In the genomic region with DNA sequence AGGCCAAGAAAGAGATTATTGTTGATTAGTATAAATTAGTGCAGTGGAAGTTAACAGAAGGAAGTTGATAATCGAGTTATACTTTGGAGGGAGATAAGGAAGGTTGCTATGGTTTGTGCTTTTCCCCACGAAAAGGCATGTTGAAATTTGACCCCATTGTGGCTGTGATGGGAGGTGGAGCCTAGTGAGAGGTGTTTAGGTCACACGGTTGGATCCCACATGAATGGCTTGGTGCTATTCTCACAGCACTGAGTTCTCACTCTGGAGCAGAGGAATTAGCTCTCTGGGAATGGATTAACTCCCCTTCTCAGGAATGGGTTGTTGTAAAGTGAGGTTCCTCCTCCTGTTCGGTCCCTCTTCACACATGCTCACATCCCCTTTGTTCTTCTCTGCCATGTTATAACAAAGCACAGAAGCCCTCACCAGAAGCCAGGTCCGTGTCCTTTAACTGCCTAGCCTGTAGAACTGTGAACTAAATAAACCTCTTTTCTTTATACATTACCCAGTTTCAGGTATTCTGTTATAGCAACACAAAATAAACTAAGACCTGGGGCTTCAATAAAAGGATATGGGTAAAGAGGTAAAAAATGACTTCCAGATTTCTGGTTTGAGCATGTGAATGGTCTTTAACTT, we compare ENCODE assay signal across 16 cellular contexts. TPM values are rescaled to one million over a fixed set of nuclear protein-coding genes. Genes with fewer than 3 reads are reported as not detected.
DNase-seq lines count a peak whose midpoint lies in the region; ATAC-seq, FAIRE-seq and TF ChIP-seq lines count a peak whose summit lies in the region.
"Had no signal": no experiment of that assay in that cellular context is flagged by ENCODE, and none has a peak within 500 bp of the region (broad histone marks: within the 10 kb centered on the region; RNA-seq: fewer than 3 reads in every experiment).

No MANE protein-coding gene starts in this region.

- H3K9me3 Mint-ChIP-seq in H9 (peaks cover 6 to 11% of the 10 kb centered on the region in 2 experiments; a peak in 4 of 5 replicates), natural killer cell (peaks cover 2 to 3% of the 10 kb centered on the region in 2 donors)
- no peaks in the 10 kb centered on the region for H3K9me3 Mint-ChIP-seq in effector memory CD8-positive, alpha-beta T cell

- no peak overlapping the region for H3K4ac ChIP-seq in H9 (ENCODE audit: low read depth, low read length)

- H3K4me1 ChIP-seq in H9 (ENCODE audit: insufficient read depth, low read length) (peaks cover 3% of the 10 kb centered on the region; the same call in 1 of the 2 replicates), SJCRH30 (no peaks in the 10 kb centered on the region)

- no peak overlapping the region for H3K23ac ChIP-seq in H9 (ENCODE audit: insufficient read length, low read depth, low read length)

- H3K36me3 Mint-ChIP-seq in H9 (ENCODE audit: insufficient read depth in 1 of 3, low read depth in 3 of 3): peaks cover 3 to 27% (median 11%) of the 10 kb centered on the region in 3 experiments
- no peaks in the 10 kb centered on the region for H3K36me3 Mint-ChIP-seq in effector memory CD8-positive, alpha-beta T cell (ENCODE audit: insufficient read depth)
- no peaks in the 10 kb centered on the region for H3K36me3 Mint-ChIP-seq in natural killer cell

- H4K5ac ChIP-seq in H9 (ENCODE audit: insufficient read length, low read depth, low read length): no peak overlapping the region

- 100% methylated on average over 1 of the region's 5 CpGs for WGBS in H9 (ENCODE audit: extremely low coverage, insufficient read length, low lambda C conversion rate)

- no peak overlapping the region for H3K9ac ChIP-seq in H9 (ENCODE audit: extremely low read depth, insufficient read length, low read length)

- H3K4me3 Mint-ChIP-seq in H9 (no peak overlapping the region), natural killer cell (no peak overlapping the region)
- H3K4me3 Mint-ChIP-seq in effector memory CD8-positive, alpha-beta T cell: no peak overlapping the region

- H3K79me2 ChIP-seq in H9 (ENCODE audit: insufficient read depth, low read length): no peaks in the 10 kb centered on the region

- peak overlapping the region in 2 of 3 experiments; percentile 21 to 24; a peak in 3 of 7 replicates for H3K27ac Mint-ChIP-seq in H9
- no peak overlapping the region for H3K27ac Mint-ChIP-seq in effector memory CD8-positive, alpha-beta T cell
- peak overlapping the region; percentile 43 to 72 for H3K27ac Mint-ChIP-seq in natural killer cell

- H3K9me3 ChIP-seq in H9 (ENCODE audit: control insufficient read depth, low read depth, low read length) (no peaks in the 10 kb centered on the region), SJCRH30 (replicated peaks) (no peaks in the 10 kb centered on the region)

- intact Hi-C loops in natural killer cell (cut with micrococcal nuclease): no loop called here
- intact Hi-C loops in Right ventricle myocardium superior (cut with DNase I): no loop called here

- no peak overlapping the region for H3K14ac ChIP-seq in H9 (ENCODE audit: insufficient read depth, low read length)

- no peak for TF ChIP-seq CTCF in H9 (conservative IDR thresholded peaks at IDR 0.05)
- no peak for TF ChIP-seq CTCF in natural killer cell (IDR thresholded peaks at IDR 0.05)

- H3K27me3 ChIP-seq in H9 (ENCODE audit: insufficient read depth, low read length) (no peaks in the 10 kb centered on the region), SJCRH30 (no peaks in the 10 kb centered on the region)

- no peak overlapping the region for H3K18ac ChIP-seq in H9 (ENCODE audit: insufficient read length, low read depth, low read length)

- no peak overlapping the region for H2BK5ac ChIP-seq in H9 (ENCODE audit: insufficient read length, low read length)

- H3T11ph ChIP-seq in H9 (ENCODE audit: low read length): no peak overlapping the region

- no peaks in the 10 kb centered on the region for H3K27me3 Mint-ChIP-seq in H9 (ENCODE audit: low read depth)
- no peaks in the 10 kb centered on the region for H3K27me3 Mint-ChIP-seq in effector memory CD8-positive, alpha-beta T cell
- no peaks in the 10 kb centered on the region for H3K27me3 Mint-ChIP-seq in natural killer cell (ENCODE audit: low read depth in 2 of 2)

- H4K91ac ChIP-seq in H9 (ENCODE audit: insufficient read length, low read depth, low read length): no peak overlapping the region

- ATAC-seq in effector memory CD8-positive, alpha-beta T cell (replicated peaks): peak; percentile 39
- ATAC-seq in natural killer cell (peak in 1 of 3 donors; percentile 49), Right ventricle myocardium superior (ENCODE audit: poor library complexity) (no peak)

- H2AK5ac ChIP-seq in H9 (ENCODE audit: insufficient read length, low read length): no peak overlapping the region

- H2AFZ ChIP-seq in H9 (ENCODE audit: low read length): no peak overlapping the region

- H3K79me1 ChIP-seq in H9 (ENCODE audit: insufficient read depth, low read depth, low read length, poor library complexity, severe bottlenecking): no peaks in the 10 kb centered on the region

- no peak for TF ChIP-seq POLR2A in GM12891 (IDR thresholded peaks at IDR 0.05; ENCODE audit: low read depth, low read length)

- H4K8ac ChIP-seq in H9 (replicated peaks; ENCODE audit: insufficient read length, low read depth, low read length): no peak overlapping the region

- H3K27ac ChIP-seq in H9 (ENCODE audit: insufficient read length, low read depth, low read length): no peak overlapping the region
- no peak overlapping the region for H3K27ac ChIP-seq in SJCRH30
- H3K27ac ChIP-seq: C4-2B had no signal

- H3K23me2 ChIP-seq in H9 (ENCODE audit: insufficient read length, low read depth, low read length, poor library complexity, severe bottlenecking): no peaks in the 10 kb centered on the region

- no peak overlapping the region for H2BK20ac ChIP-seq in H9 (ENCODE audit: low read depth, low read length, poor library complexity, severe bottlenecking)

- no peak overlapping the region for H3K4me3 ChIP-seq in SJCRH30

- H2BK15ac ChIP-seq in H9 (ENCODE audit: low read depth, low read length): no peak overlapping the region

- no peak overlapping the region for H2BK120ac ChIP-seq in H9 (ENCODE audit: low read depth, low read length, poor library complexity, severe bottlenecking)

- H3K56ac ChIP-seq in H9 (ENCODE audit: insufficient read length, low read depth, low read length): no peak overlapping the region

- peaks cover 15 to 16% of the 10 kb centered on the region in 2 experiments for H3K4me1 Mint-ChIP-seq in H9
- peaks cover 8 to 11% of the 10 kb centered on the region in 2 donors for H3K4me1 Mint-ChIP-seq in effector memory CD8-positive, alpha-beta T cell (ENCODE audit: low read depth in 2 of 2)
- H3K4me1 Mint-ChIP-seq in natural killer cell: peaks cover 28 to 32% of the 10 kb centered on the region in 2 donors

- no peak overlapping the region for H3K4me2 ChIP-seq in H9 (ENCODE audit: insufficient read depth, insufficient read length, low read length)

- H4K20me1 ChIP-seq in H9 (ENCODE audit: control insufficient read depth, insufficient read depth, insufficient read length): no peaks in the 10 kb centered on the region

- DNase-seq in GM12891 (ENCODE audit: insufficient read length, low spot score) (no peak), H9 (peak; percentile 31), natural killer cell (no peak), RPMI8226 (no peak), Right ventricle myocardium superior (no peak), SJCRH30 (no peak)
- DNase-seq in effector memory CD8-positive, alpha-beta T cell: no peak
- DNase-seq: DMS 273 treated with DMSO at 0.1 percent for 48 hours, Karpas-422, MM.1S, NCI-H1105 treated with DMSO at 0.1 percent for 48 hours, NCI-H187, NCI-H2171, NCI-H446, NCI-H69 had no signal

- H2BK12ac ChIP-seq in H9 (ENCODE audit: insufficient read length, low read depth, low read length): no peak overlapping the region

- no peaks in the 10 kb centered on the region for H3K36me3 ChIP-seq in SJCRH30

- peak; percentile 60 for FAIRE-seq in GM12891 (lab: Jason Lieb, UNC)

TF ChIP-seq in GM12891, 5 proteins besides CTCF, POLR2A, EP300 and RAD21:
- TF ChIP-seq TAF1 (IDR thresholded peaks at IDR 0.05; ENCODE audit: low read depth, low read length): no peak
- no peak for TF ChIP-seq SPI1 (IDR thresholded peaks at IDR 0.05; ENCODE audit: low read depth, low read length)
- TF ChIP-seq PAX5 (IDR thresholded peaks at IDR 0.05; ENCODE audit: insufficient read depth, low read length, severe bottlenecking): no peak
- TF ChIP-seq POU2F2 (IDR thresholded peaks at IDR 0.05; ENCODE audit: low read depth, low read length): no peak
- no peak for TF ChIP-seq POLR2AphosphoS5 (IDR thresholded peaks at IDR 0.05; ENCODE audit: low read depth, low read length)

RNA-seq across cellular contexts. Expression of a gene that starts 21.9 kb away (rescaled TPM):
- polyA plus RNA-seq in GM12891 (2012; ENCODE audit: low read depth, missing spikeins): 6.4 TPM
- total RNA-seq in H9 (2021) (30.9 and 32.4 TPM in 2 replicates), natural killer cell (10 to 100 TPM; 12.2 to 21.7 (median 20.1) TPM), Right ventricle myocardium superior (14.6 TPM)
- 19.0 and 22.1 TPM in 2 replicates for total RNA-seq in SJCRH30 (2014; rRNA removed; shearing (Covaris generic))

RNA-seq across cellular contexts. Expression of a gene that starts 22.1 kb away (rescaled TPM):
- 6.9 TPM for polyA plus RNA-seq in GM12891 (2012; ENCODE audit: low read depth, missing spikeins)
- total RNA-seq in H9 (2021) (32.3 and 36.2 TPM in 2 replicates), natural killer cell (10 to 100 TPM; 60.1 to 69.9 (median 63.9) TPM), Right ventricle myocardium superior (10.0 TPM)
- total RNA-seq in SJCRH30 (2014; rRNA removed; shearing (Covaris generic)): 12.2 and 16.5 TPM in 2 replicates

Comparison
In these comparisons a context has a peak if more than half of its experiments do, and no peak if none do; other contexts are left out.
1. H3K27ac Mint-ChIP-seq: peak in H9 (2 of 3) and natural killer cell (2 of 2); none in effector memory CD8-positive, alpha-beta T cell (0 of 2).